Comparison of ENCODE assay signal across 15 cellular contexts in genomic region chr20:25225642-25226432, GRCh38. TPM values are rescaled to one million over a fixed set of nuclear protein-coding genes. Genes with fewer than 3 reads are reported as not detected.
DNase-seq lines count a peak whose midpoint lies in the region; ATAC-seq and TF ChIP-seq lines count a peak whose summit lies in the region.
"Had no signal": no experiment of that assay in that cellular context is flagged by ENCODE, and none has a peak within 500 bp of the region (broad histone marks: within the 10 kb centered on the region; RNA-seq: fewer than 3 reads in every experiment).

No MANE protein-coding gene starts in this region.

- WGBS in right cardiac atrium: 77% methylated on average over 16 of the region's 16 CpGs

- no peaks in the 10 kb centered on the region for H3K27me3 ChIP-seq in Caco-2 (replicated peaks; ENCODE audit: control insufficient read depth, insufficient read depth, low read length)
- no peaks in the 10 kb centered on the region for H3K27me3 ChIP-seq in right cardiac atrium (ENCODE audit: control insufficient read depth, insufficient read depth)
- H3K27me3 ChIP-seq: hepatocyte had no signal

- CTCF ChIA-PET in Caco-2 (lab: Charles Lee) (no interaction called here), MCF 10A (lab: Yijun Ruan, JAX) (interaction anchor here (0.6 to 7.8 kb wide), 9 partner anchors 17 to 231 kb away, joined by 3 to 92 read pairs (median 4); partner anchors contain the start of gene PYGB)

- H3K9me3 Mint-ChIP-seq in Caco-2 (ENCODE audit: unreplicated experiment) (no peaks in the 10 kb centered on the region), MCF 10A (ENCODE audit: unreplicated experiment) (no peaks in the 10 kb centered on the region)
- no peaks in the 10 kb centered on the region for H3K9me3 Mint-ChIP-seq in stimulated activated effector memory CD8-positive, alpha-beta T cell treated with anti-CD3 and anti-CD28 coated beads, Interleukin-12 subunit alpha, Interleukin-12 subunit beta, amount 100 ng/mL, for 72 hours
- H3K9me3 Mint-ChIP-seq: stimulated activated naive CD8-positive, alpha-beta T cell treated with anti-CD3 and anti-CD28 coated beads, Interleukin-15, amount 100 ng/mL, for 72 hours had no signal

- ATAC-seq in right cardiac atrium: no peak
- no peak for ATAC-seq in stimulated activated effector memory CD8-positive, alpha-beta T cell treated with anti-CD3 and anti-CD28 coated beads, Interleukin-12 subunit alpha, Interleukin-12 subunit beta, amount 100 ng/mL, for 72 hours
- no peak for ATAC-seq in HG03039 (IDR thresholded peaks at IDR 0.05; ENCODE audit: unreplicated experiment)
- ATAC-seq in GM21515 (IDR thresholded peaks at IDR 0.05; ENCODE audit: unreplicated experiment): no peak
- ATAC-seq in GM19035 (IDR thresholded peaks at IDR 0.05; ENCODE audit: unreplicated experiment): no peak
- ATAC-seq: activated CD4-positive, alpha-beta T cell treated with anti-CD3 and anti-CD28 coated beads for 36 hours; stimulated activated naive CD8-positive, alpha-beta T cell treated with anti-CD3 and anti-CD28 coated beads, Interleukin-15, amount 100 ng/mL, for 72 hours had no signal

- POLR2A ChIA-PET in Caco-2 (lab: Charles Lee): no interaction called here
- POLR2A ChIA-PET in MCF 10A (lab: Yijun Ruan, JAX): interaction anchor here (0.8 to 13.6 kb wide), 5 partner anchors 11 to 70 kb away, joined by 3 to 517 read pairs (median 11); partner anchors contain the start of gene PYGB

- TF ChIP-seq CTCF in Caco-2 (IDR thresholded peaks at IDR 0.05; ENCODE audit: insufficient read depth in 1 of 2, low read depth in 1 of 2, low read length in 1 of 2, severe bottlenecking in 1 of 2, unreplicated experiment in 1 of 2) (no peak), MCF 10A (IDR thresholded peaks at IDR 0.05; ENCODE audit: unreplicated experiment) (no peak)

- H3K9me3 ChIP-seq in Caco-2 (no peaks in the 10 kb centered on the region), right cardiac atrium (ENCODE audit: control insufficient read depth, low read length) (no peaks in the 10 kb centered on the region)

- H3K4me1 ChIP-seq in Caco-2: peaks cover 3% of the 10 kb centered on the region; the same call in 1 of the 2 replicates
- peaks cover 22% of the 10 kb centered on the region for H3K4me1 ChIP-seq in right cardiac atrium (ENCODE audit: control insufficient read depth, insufficient read depth, low read length)

- H3K4me3 Mint-ChIP-seq in Caco-2 (ENCODE audit: unreplicated experiment) (no peak overlapping the region), MCF 10A (ENCODE audit: unreplicated experiment) (no peak overlapping the region)
- no peak overlapping the region for H3K4me3 Mint-ChIP-seq in stimulated activated effector memory CD8-positive, alpha-beta T cell treated with anti-CD3 and anti-CD28 coated beads, Interleukin-12 subunit alpha, Interleukin-12 subunit beta, amount 100 ng/mL, for 72 hours
- H3K4me3 Mint-ChIP-seq: activated CD4-positive, alpha-beta T cell treated with anti-CD3 and anti-CD28 coated beads for 36 hours; stimulated activated naive CD8-positive, alpha-beta T cell treated with anti-CD3 and anti-CD28 coated beads, Interleukin-15, amount 100 ng/mL, for 72 hours had no signal

- peak overlapping the region; percentile 81 for H3K27ac ChIP-seq in right cardiac atrium (ENCODE audit: low read length)
- H3K27ac ChIP-seq: hepatocyte had no signal

- no peaks in the 10 kb centered on the region for H3K27me3 Mint-ChIP-seq in Caco-2 (ENCODE audit: insufficient read depth, unreplicated experiment)
- no peaks in the 10 kb centered on the region for H3K27me3 Mint-ChIP-seq in MCF 10A (ENCODE audit: insufficient read depth, unreplicated experiment)
- H3K27me3 Mint-ChIP-seq: activated CD4-positive, alpha-beta T cell treated with anti-CD3 and anti-CD28 coated beads for 36 hours; stimulated activated naive CD8-positive, alpha-beta T cell treated with anti-CD3 and anti-CD28 coated beads, Interleukin-15, amount 100 ng/mL, for 72 hours had no signal

- H3K4me1 Mint-ChIP-seq in Caco-2 (ENCODE audit: low read depth, unreplicated experiment): peaks cover 17% of the 10 kb centered on the region
- peaks cover 23% of the 10 kb centered on the region for H3K4me1 Mint-ChIP-seq in MCF 10A (ENCODE audit: insufficient read depth, unreplicated experiment)
- peaks cover 19% of the 10 kb centered on the region for H3K4me1 Mint-ChIP-seq in stimulated activated effector memory CD8-positive, alpha-beta T cell treated with anti-CD3 and anti-CD28 coated beads, Interleukin-12 subunit alpha, Interleukin-12 subunit beta, amount 100 ng/mL, for 72 hours

- peaks cover 3% of the 10 kb centered on the region; the same call in 1 of the 2 replicates for H3K36me3 ChIP-seq in Caco-2 (ENCODE audit: control insufficient read depth, insufficient read depth, low read length)

- H3K27ac Mint-ChIP-seq in Caco-2 (ENCODE audit: unreplicated experiment) (peak overlapping the region; percentile 28), MCF 10A (ENCODE audit: low read depth, unreplicated experiment) (peak overlapping the region; percentile 61)
- H3K27ac Mint-ChIP-seq in stimulated activated effector memory CD8-positive, alpha-beta T cell treated with anti-CD3 and anti-CD28 coated beads, Interleukin-12 subunit alpha, Interleukin-12 subunit beta, amount 100 ng/mL, for 72 hours: peak overlapping the region; percentile 43
- H3K27ac Mint-ChIP-seq: activated CD4-positive, alpha-beta T cell treated with anti-CD3 and anti-CD28 coated beads for 36 hours had no signal

- BruUV-seq in Caco-2 (replicated peaks; lab: Mats Ljungman, UMichigan): TSS peak; percentile 29
- BruUV-seq in MCF 10A (replicated peaks; lab: Mats Ljungman, UMichigan): TSS peak; percentile 23

- DNase-seq in Caco-2 (no peak), MCF 10A (ENCODE audit: unreplicated experiment) (no peak), right cardiac atrium (peak in 1 of 3 donors; percentile 55), NCI-H2107 (lab: John Stamatoyannopoulos, UW) (no peak)
- DNase-seq in stimulated activated effector memory CD8-positive, alpha-beta T cell treated with anti-CD3 and anti-CD28 coated beads, Interleukin-12 subunit alpha, Interleukin-12 subunit beta, amount 100 ng/mL, for 72 hours (ENCODE audit: low spot score in 2 of 2): no peak
- DNase-seq: activated CD4-positive, alpha-beta T cell treated with anti-CD3 and anti-CD28 coated beads for 36 hours; activated CD8-positive, alpha-beta memory T cell treated with anti-CD3 and anti-CD28 coated beads, Interleukin-2, amount 50 U/mL, for 48 hours; GDM1; NCI-H1436 treated with DMSO at 0.1 percent for 48 hours; NCI-H345; stimulated activated naive CD8-positive, alpha-beta T cell treated with anti-CD3 and anti-CD28 coated beads, Interleukin-15, amount 100 ng/mL, for 72 hours had no signal

- H3K36me3 Mint-ChIP-seq in Caco-2 (ENCODE audit: insufficient read depth, unreplicated experiment) (peaks cover 30% of the 10 kb centered on the region), MCF 10A (ENCODE audit: insufficient read depth, unreplicated experiment) (peaks cover 24% of the 10 kb centered on the region)
- H3K36me3 Mint-ChIP-seq in stimulated activated effector memory CD8-positive, alpha-beta T cell treated with anti-CD3 and anti-CD28 coated beads, Interleukin-12 subunit alpha, Interleukin-12 subunit beta, amount 100 ng/mL, for 72 hours: peaks cover 5% of the 10 kb centered on the region

- H3K4me3 ChIP-seq in Caco-2 (ENCODE audit: low read depth, low read length) (no peak overlapping the region), right cardiac atrium (ENCODE audit: low read length) (no peak overlapping the region)
- H3K4me3 ChIP-seq: hepatocyte had no signal

- intact Hi-C loops in Caco-2 (cut with micrococcal nuclease; ENCODE audit: unreplicated experiment): no loop called here
- intact Hi-C loops in MCF 10A (cut with micrococcal nuclease): no loop called here
- intact Hi-C loops in right cardiac atrium (cut with DNase I): loop anchor here in 1 of 4 donors (10.0 kb wide), 1 partner anchor 69 kb away; no protein-coding TSS in a partner anchor

RNA-seq across cellular contexts. Expression of gene PYGB, which starts 22.0 kb away (rescaled TPM):
- total RNA-seq in Caco-2 (2022) (67.9 and 78.9 TPM in 2 replicates), MCF 10A (2022) (375 and 435 TPM in 2 replicates), right cardiac atrium (100 to 1,000 TPM; 154 to 219 (median 194) TPM)
- polyA plus RNA-seq in right cardiac atrium: 136 TPM

RNA-seq across cellular contexts. Expression of gene ENTPD6, which starts 30.3 kb away (rescaled TPM):
- total RNA-seq in Caco-2 (2022) (86.6 and 89.4 TPM in 2 replicates), MCF 10A (2022) (98.0 and 99.5 TPM in 2 replicates), right cardiac atrium (100 to 1,000 TPM; 102 to 132 (median 127) TPM)
- 146 TPM for polyA plus RNA-seq in right cardiac atrium
